ENCODE assay signal across 7 cellular contexts in the genomic region with DNA sequence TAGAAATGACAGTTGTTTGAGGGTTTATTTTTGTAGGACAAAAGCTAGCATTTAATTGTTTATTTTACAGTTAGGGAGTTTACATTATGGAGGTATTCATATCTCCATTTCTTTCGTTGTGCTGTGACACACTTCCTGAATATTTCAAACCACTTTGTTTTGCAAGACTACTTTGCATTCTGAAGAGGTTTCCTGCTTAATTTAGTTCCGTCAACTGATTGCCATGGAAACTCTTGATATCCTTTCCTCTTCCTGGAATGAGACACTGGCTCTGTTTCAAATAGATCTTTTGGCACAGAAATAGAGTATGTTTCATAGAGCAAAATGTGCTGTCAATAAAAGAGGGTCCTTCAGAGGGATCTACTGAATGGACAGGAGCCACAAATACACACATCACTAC.
DNase-seq lines count a peak whose midpoint lies in the region; ATAC-seq, FAIRE-seq and TF ChIP-seq lines count a peak whose summit lies in the region.

No MANE protein-coding gene starts in this region.

- DNase-seq in H54 (ENCODE audit: insufficient read length, low spot score) = peak; percentile 13
- DNase-seq in OCI-M1 (lab: John Stamatoyannopoulos, UW) = peak; percentile 75
- peak; percentile 98 for DNase-seq in fibroblast of pulmonary artery (ENCODE audit: low read depth)
- no peak for DNase-seq in sciatic nerve (ENCODE audit: low spot score)
- no peak for DNase-seq in T1000 (lab: John Stamatoyannopoulos, UW)
- DNase-seq in transverse colon = no peak

- H3K4me1 ChIP-seq in transverse colon = peaks cover 0 to 44% (median 14%) of the 10 kb centered on the region in 4 donors

- intact Hi-C loops in sciatic nerve (cut with DNase I) = no loop called here
- intact Hi-C loops in transverse colon (cut with DNase I; ENCODE audit: low total_unique reads) = no loop called here

- no peak overlapping the region for H3K4me3 ChIP-seq in fibroblast of pulmonary artery (replicated peaks; ENCODE audit: low read depth, low read length)
- no peak overlapping the region for H3K4me3 ChIP-seq in transverse colon

- no peak for TF ChIP-seq POLR2A in H54 (IDR thresholded peaks at IDR 0.05; ENCODE audit: low read depth, low read length)
- TF ChIP-seq POLR2A in transverse colon (IDR thresholded peaks at IDR 0.05) = no peak

- H3K9me3 ChIP-seq in transverse colon = no peaks in the 10 kb centered on the region

- in situ Hi-C loops in transverse colon (cut with MboI; ENCODE audit: low pct_ligation_motif_present in 1 of 4, low pct_unique_long_range_greater_than_20kb in 1 of 4, low sequenced_read_pairs in 3 of 4) = no loop called here

- ATAC-seq in sciatic nerve (peak; percentile 79), HG02610 (IDR thresholded peaks at IDR 0.05; ENCODE audit: unreplicated experiment) (no peak)

- TF ChIP-seq EP300 in transverse colon (IDR thresholded peaks at IDR 0.05; ENCODE audit: low read depth) = no peak

- 20 to 34% methylated on average over 2 of the region's 2 CpGs for WGBS in transverse colon (ENCODE audit: low coverage in 1 of 2), 2 donors

- TF ChIP-seq CTCF in fibroblast of pulmonary artery (IDR thresholded peaks at IDR 0.05; ENCODE audit: low read length, missing control alignments) (no peak), transverse colon (IDR thresholded peaks at IDR 0.05) (no peak)

- H3K27me3 ChIP-seq in transverse colon = no peaks in the 10 kb centered on the region

- FAIRE-seq in H54 (lab: Jason Lieb, UNC) = peak; percentile 85

- H3K36me3 ChIP-seq in transverse colon = no peaks in the 10 kb centered on the region

- no peak overlapping the region for H3K27ac ChIP-seq in transverse colon

Comparison
In these comparisons a context has a peak if more than half of its experiments do, and no peak if none do; other contexts are left out.
1. DNase-seq: peak in H54 (single experiment), OCI-M1 (single experiment) and fibroblast of pulmonary artery (single experiment); none in sciatic nerve (single experiment), T1000 (single experiment) and transverse colon (single experiment).